8 cellular contexts compared by ENCODE assay signal in genomic region chr10:117442944-117443676, GRCh38.
A peak's percentile ranks its signal among the peaks of the same experiment; 100 is the strongest.
DNase-seq lines count a peak whose midpoint lies in the region; ATAC-seq and TF ChIP-seq lines count a peak whose summit lies in the region.

No MANE protein-coding gene starts in this region.

- DNase-seq in AG09319 (ENCODE audit: extremely low read depth, low read depth) (peak; percentile 16), Panc1 (ENCODE audit: low read depth, low spot score) (no peak), foreskin keratinocyte (peak; percentile 59 to 78), nucleus accumbens (lab: John Stamatoyannopoulos, UW) (peak in 50 of 56 donors; percentile 3 to 82 (median 40)), suprapubic skin (ENCODE audit: low spot score in 2 of 2) (peak; percentile 95 to 96)
- DNase-seq in activated effector memory CD4-positive, alpha-beta T cell treated with Interleukin-2 at 50 U/mL for 16 hours = peak; percentile 11

- H3K27ac ChIP-seq in Panc1 (ENCODE audit: low read length) = no peak overlapping the region
- peak overlapping the region; percentile 45 for H3K27ac ChIP-seq in foreskin keratinocyte
- H3K27ac ChIP-seq in suprapubic skin = peak overlapping the region; percentile 66

- ATAC-seq in GM18909 (IDR thresholded peaks at IDR 0.05; ENCODE audit: poor library complexity, unreplicated experiment) (peak; percentile 53), HG03432 (IDR thresholded peaks at IDR 0.05; ENCODE audit: unreplicated experiment) (peak; percentile 73), Panc1 (peak; percentile 82), foreskin keratinocyte (peak; percentile 54)

- WGBS in suprapubic skin = 15% methylated on average over 11 of the region's 15 CpGs

- H3K27me3 ChIP-seq in Panc1 (ENCODE audit: control insufficient read depth, insufficient read depth, low read length) = no peaks in the 10 kb centered on the region
- no peaks in the 10 kb centered on the region for H3K27me3 ChIP-seq in foreskin keratinocyte
- no peaks in the 10 kb centered on the region for H3K27me3 ChIP-seq in suprapubic skin

- BruUV-seq in Panc1 (replicated peaks; lab: Mats Ljungman, UMichigan) = no TSS peak

- H3K36me3 ChIP-seq in Panc1 (ENCODE audit: control insufficient read depth, insufficient read depth, low read length) (no peaks in the 10 kb centered on the region), suprapubic skin (no peaks in the 10 kb centered on the region)

- H3K4me3 ChIP-seq in Panc1 (ENCODE audit: low read depth in 2 of 2, low read length in 2 of 2) (no peak overlapping the region), suprapubic skin (peak overlapping the region; percentile 29)

- no peak for TF ChIP-seq POLR2A in suprapubic skin (IDR thresholded peaks at IDR 0.05)

- intact Hi-C loops in Panc1 (cut with micrococcal nuclease; ENCODE audit: unreplicated experiment) = loop anchor here (2.0 kb wide), 1 partner anchor 36 kb away; no protein-coding TSS in a partner anchor

- H3K9me3 ChIP-seq in Panc1 (ENCODE audit: control insufficient read depth, insufficient read depth, low read depth, low read length) (no peaks in the 10 kb centered on the region), suprapubic skin (no peaks in the 10 kb centered on the region)

- POLR2A ChIA-PET in Panc1 (lab: Charles Lee) = interaction anchor here (0.6 kb wide), 1 partner anchor 9 kb away, joined by 3 read pairs; no protein-coding TSS in a partner anchor

- no peak for TF ChIP-seq EP300 in suprapubic skin (IDR thresholded peaks at IDR 0.05)

- no peaks in the 10 kb centered on the region for H3K4me1 ChIP-seq in Panc1 (ENCODE audit: control insufficient read depth, insufficient read depth, low read length)
- H3K4me1 ChIP-seq in foreskin keratinocyte = peaks cover 3% of the 10 kb centered on the region
- peaks cover 22% of the 10 kb centered on the region for H3K4me1 ChIP-seq in suprapubic skin

- TF ChIP-seq CTCF in AG09319 (IDR thresholded peaks at IDR 0.05; ENCODE audit: low read depth, low read length) (peak; percentile 77), Panc1 (IDR thresholded peaks at IDR 0.05) (peak; percentile 94), foreskin keratinocyte (conservative IDR thresholded peaks at IDR 0.05) (peak; percentile 91), suprapubic skin (IDR thresholded peaks at IDR 0.05) (peak; percentile 84 to 91)

- CTCF ChIA-PET in Panc1 (lab: Charles Lee) = interaction anchor here (0.6 to 1.6 kb wide), 14 partner anchors 8 to 909 kb away, joined by 3 to 10 read pairs (median 4); no protein-coding TSS in a partner anchor

- in situ Hi-C loops in Panc1 (cut with HindIII; ENCODE audit: low pct_unique_long_range_greater_than_20kb, low sequenced_read_pairs) = no loop called here
